Comparison of ENCODE assay signal across 20 cellular contexts in genomic region chr20:46358336-46359058, GRCh38. TPM values are rescaled to one million over a fixed set of nuclear protein-coding genes. Genes with fewer than 3 reads are reported as not detected.
DNase-seq lines count a peak whose midpoint lies in the region; ATAC-seq lines count a peak whose summit lies in the region.
"Had no signal": no experiment of that assay in that cellular context is flagged by ENCODE, and none has a peak within 500 bp of the region (broad histone marks: within the 10 kb centered on the region; RNA-seq: fewer than 3 reads in every experiment).

No MANE protein-coding gene starts in this region.

- peaks cover 75 to 87% (median 82%) of the 10 kb centered on the region in 10 experiments for H3K4me1 ChIP-seq in BLaER1 treated with 17β-estradiol and CSF1 and Interleukin-3, amounts not matched to agents 10 nM and 100 nM
- peaks cover 55% of the 10 kb centered on the region for H3K4me1 ChIP-seq in CD8-positive, alpha-beta memory T cell (ENCODE audit: insufficient read depth, low read length)

- POLR2A ChIA-PET in CD8-positive, alpha-beta memory T cell (lab: Charles Lee), result no interaction called here

- H3K9me3 ChIP-seq in BLaER1 treated with 17β-estradiol and CSF1 and Interleukin-3, amounts not matched to agents 10 nM and 100 nM (replicated peaks in 1 of 11), result no peaks in the 10 kb centered on the region
- H3K9me3 ChIP-seq in CD8-positive, alpha-beta memory T cell (ENCODE audit: low read length), result no peaks in the 10 kb centered on the region
- H3K9me3 ChIP-seq: colonic mucosa, sigmoid colon, tibial artery had no signal

- ATAC-seq in naive B cell (ENCODE audit: low read depth in 2 of 2), result no peak
- ATAC-seq: HCT116 had no signal

- H3K27me3 Mint-ChIP-seq in CD8-positive, alpha-beta memory T cell, result no peaks in the 10 kb centered on the region
- no peaks in the 10 kb centered on the region for H3K27me3 Mint-ChIP-seq in activated naive CD8-positive, alpha-beta T cell
- H3K27me3 Mint-ChIP-seq in naive B cell, result no peaks in the 10 kb centered on the region
- H3K27me3 Mint-ChIP-seq: activated CD4-positive, alpha-beta T cell treated with anti-CD3 and anti-CD28 coated beads, Interleukin-2, amount 10 ng/mL, durations not matched to agents 7 days and 5 days had no signal

- DNase-seq in CD8-positive, alpha-beta memory T cell, result no peak
- DNase-seq in naive B cell (no peak), ecto neural progenitor cell (ENCODE audit: low spot score) (no peak), HUDEP-2 (lab: John Stamatoyannopoulos, UW; ENCODE audit: unreplicated experiment in 76 of 76) (no peak), posterior cingulate gyrus (no peak)
- DNase-seq in stimulated activated CD4-positive, alpha-beta T cell treated with anti-CD3 and anti-CD28 coated beads, Interleukin-2, amount 100 ng/mL, for 48 hours, result no peak
- DNase-seq: activated CD4-positive, alpha-beta T cell treated with anti-CD3 and anti-CD28 coated beads, Interleukin-2, amount 10 ng/mL, durations not matched to agents 7 days and 5 days; aorta; colonic mucosa; NCI-H187; NCI-H524 treated with DMSO at 0.1 percent for 48 hours; sigmoid colon; stimulated activated CD4-positive, alpha-beta T cell treated with anti-CD3 and anti-CD28 coated beads, Interleukin-4, amount 100 ng/mL, for 1 hour; tibial artery had no signal

- peak overlapping the region; percentile 81 to 99 (median 95) for H3K4me2 ChIP-seq in BLaER1 treated with 17β-estradiol and CSF1 and Interleukin-3, amounts not matched to agents 10 nM and 100 nM

- no peaks in the 10 kb centered on the region for H3K9me3 Mint-ChIP-seq in CD8-positive, alpha-beta memory T cell
- no peaks in the 10 kb centered on the region for H3K9me3 Mint-ChIP-seq in activated naive CD8-positive, alpha-beta T cell (ENCODE audit: low read depth)
- H3K9me3 Mint-ChIP-seq in naive B cell, result no peaks in the 10 kb centered on the region
- H3K9me3 Mint-ChIP-seq: activated CD4-positive, alpha-beta T cell treated with anti-CD3 and anti-CD28 coated beads, Interleukin-2, amount 10 ng/mL, durations not matched to agents 7 days and 5 days had no signal

- intact Hi-C loops in posterior cingulate gyrus (cut with DNase I), result loop anchor here (10.0 kb wide), 1 partner anchor 334 kb away; the partner anchor contains the start of gene SLC12A5

- CTCF ChIA-PET in CD8-positive, alpha-beta memory T cell (lab: Charles Lee), result interaction anchor here (0.8 to 3.7 kb wide), 2 partner anchors 10 to 45 kb away, joined by 3 to 13 read pairs; no protein-coding TSS in a partner anchor

- H3K4me1 Mint-ChIP-seq in CD8-positive, alpha-beta memory T cell, result peaks cover 63 to 82% (median 63%) of the 10 kb centered on the region in 3 donors
- H3K4me1 Mint-ChIP-seq in activated naive CD8-positive, alpha-beta T cell (ENCODE audit: low read depth), result peaks cover 77% of the 10 kb centered on the region
- peaks cover 60 to 69% (median 63%) of the 10 kb centered on the region in 3 donors for H3K4me1 Mint-ChIP-seq in naive B cell

- H3K27ac Mint-ChIP-seq in CD8-positive, alpha-beta memory T cell, result peak overlapping the region in 7 of 8 donors; percentile 68 to 95 (median 83)
- peak overlapping the region; percentile 58 for H3K27ac Mint-ChIP-seq in activated naive CD8-positive, alpha-beta T cell
- peak overlapping the region in 5 of 6 donors; percentile 57 to 90 (median 80) for H3K27ac Mint-ChIP-seq in naive B cell

- H4K20me1 ChIP-seq in BLaER1 treated with 17β-estradiol and CSF1 and Interleukin-3, amounts not matched to agents 10 nM and 100 nM, result peaks cover 0 to 81% (median 27%) of the 10 kb centered on the region in 11 experiments; a peak in 14 of 22 replicates

- peak overlapping the region; percentile 8 to 60 (median 52); a peak in 17 of 20 replicates for H3K4me3 ChIP-seq in BLaER1 treated with 17β-estradiol and CSF1 and Interleukin-3, amounts not matched to agents 10 nM and 100 nM
- H3K4me3 ChIP-seq in CD8-positive, alpha-beta memory T cell (ENCODE audit: low read length), result no peak overlapping the region
- H3K4me3 ChIP-seq: colonic mucosa, sigmoid colon, tibial artery had no signal

- H3K9ac ChIP-seq in BLaER1 treated with 17β-estradiol and CSF1 and Interleukin-3, amounts not matched to agents 10 nM and 100 nM, result peak overlapping the region; percentile 58 to 95 (median 72); a peak in 21 of 22 replicates

- H3K27me3 ChIP-seq in BLaER1 treated with 17β-estradiol and CSF1 and Interleukin-3, amounts not matched to agents 10 nM and 100 nM, result no peaks in the 10 kb centered on the region
- H3K27me3 ChIP-seq in CD8-positive, alpha-beta memory T cell (ENCODE audit: insufficient read depth, low read length, poor library complexity, severe bottlenecking), result no peaks in the 10 kb centered on the region
- H3K27me3 ChIP-seq: colonic mucosa, sigmoid colon, tibial artery had no signal

- H3K36me3 ChIP-seq in BLaER1 treated with 17β-estradiol and CSF1 and Interleukin-3, amounts not matched to agents 10 nM and 100 nM, result peaks cover 24 to 70% (median 48%) of the 10 kb centered on the region in 11 experiments; a peak in 21 of 22 replicates
- peaks cover 16% of the 10 kb centered on the region for H3K36me3 ChIP-seq in CD8-positive, alpha-beta memory T cell (ENCODE audit: insufficient read depth, low read length)
- H3K36me3 ChIP-seq: colonic mucosa had no signal

- H3K27ac ChIP-seq in BLaER1 treated with 17β-estradiol and CSF1 and Interleukin-3, amounts not matched to agents 10 nM and 100 nM, result peak overlapping the region in 10 of 11 experiments; percentile 27 to 99 (median 97); a peak in 19 of 22 replicates
- H3K27ac ChIP-seq in CD8-positive, alpha-beta memory T cell (ENCODE audit: low read depth, low read length), result no peak overlapping the region
- H3K27ac ChIP-seq: colonic mucosa, epithelial cell of prostate had no signal

- peaks cover 0 to 71% (median 12%) of the 10 kb centered on the region in 3 donors for H3K36me3 Mint-ChIP-seq in CD8-positive, alpha-beta memory T cell
- H3K36me3 Mint-ChIP-seq in activated naive CD8-positive, alpha-beta T cell, result no peaks in the 10 kb centered on the region
- H3K36me3 Mint-ChIP-seq in naive B cell, result peaks cover 0 to 15% of the 10 kb centered on the region in 2 donors

- H3K4me3 Mint-ChIP-seq in CD8-positive, alpha-beta memory T cell, result peak overlapping the region in 1 of 7 donors; percentile 32
- no peak overlapping the region for H3K4me3 Mint-ChIP-seq in activated naive CD8-positive, alpha-beta T cell
- peak overlapping the region in 2 of 8 donors; percentile 38 to 44 for H3K4me3 Mint-ChIP-seq in naive B cell
- H3K4me3 Mint-ChIP-seq: activated CD4-positive, alpha-beta T cell treated with anti-CD3 and anti-CD28 coated beads, Interleukin-2, amount 10 ng/mL, durations not matched to agents 7 days and 5 days had no signal

RNA-seq across cellular contexts. Expression of gene ELMO2, which starts 47.9 kb away (rescaled TPM):
- 10 to 100 TPM; 59.5 to 68.2 TPM for total RNA-seq in CD8-positive, alpha-beta memory T cell
- 84.3 TPM for polyA plus RNA-seq in CD8-positive, alpha-beta memory T cell
- polyA plus RNA-seq in naive B cell (ENCODE audit: low read depth in 6 of 6), result 10 to 100 TPM; 14.5 to 25.9 (median 21.1) TPM

RNA-seq across cellular contexts. Expression of gene CDH22, which starts 50.2 kb away (rescaled TPM):
- not detected for total RNA-seq in CD8-positive, alpha-beta memory T cell
- not detected for polyA plus RNA-seq in CD8-positive, alpha-beta memory T cell
- not detected for polyA plus RNA-seq in naive B cell (ENCODE audit: low read depth in 6 of 6)
- total RNA-seq: activated CD4-positive, alpha-beta T cell treated with anti-CD3 and anti-CD28 coated beads, Interleukin-2, amount 10 ng/mL, durations not matched to agents 7 days and 5 days; aorta; HT1080; M059J had no signal
- polyA plus RNA-seq: aorta had no signal
